Comparison of ENCODE assay signal across 8 cellular contexts in genomic region chr15:41774873-41775417, GRCh38. TPM values are rescaled to one million over a fixed set of nuclear protein-coding genes. Genes with fewer than 3 reads are reported as not detected.
DNase-seq lines count a peak whose midpoint lies in the region; ATAC-seq and TF ChIP-seq lines count a peak whose summit lies in the region.

No MANE protein-coding gene starts in this region.

- H3K4me1 ChIP-seq in ACC112 (ENCODE audit: control insufficient read depth, insufficient read depth, low read length, unreplicated experiment) (peaks cover 58% of the 10 kb centered on the region), iPS-20b (ENCODE audit: insufficient read depth, low read length) (peaks cover 31% of the 10 kb centered on the region)

- peaks cover 43% of the 10 kb centered on the region for H3K79me2 ChIP-seq in ACC112 (ENCODE audit: control insufficient read depth, insufficient read depth, low read length, unreplicated experiment)

- peak overlapping the region; percentile 89 for H3K27ac Mint-ChIP-seq in HFFc6
- H3K27ac Mint-ChIP-seq in activated naive CD8-positive, alpha-beta T cell, result peak overlapping the region; percentile 81
- peak overlapping the region; percentile 87 for H3K27ac Mint-ChIP-seq in stimulated activated naive CD8-positive, alpha-beta T cell treated with anti-CD3 and anti-CD28 coated beads, Interleukin-15, Interleukin-2, amounts not matched to agents 100 ng/mL and 50 ng/mL, for 24 hours

- no peak for TF ChIP-seq CTCF in HFFc6 (IDR thresholded peaks at IDR 0.05)

- peak overlapping the region; percentile 95 for H3K4me3 Mint-ChIP-seq in HFFc6
- peak overlapping the region; percentile 94 for H3K4me3 Mint-ChIP-seq in activated naive CD8-positive, alpha-beta T cell
- peak overlapping the region; percentile 90 for H3K4me3 Mint-ChIP-seq in stimulated activated naive CD8-positive, alpha-beta T cell treated with anti-CD3 and anti-CD28 coated beads, Interleukin-15, Interleukin-2, amounts not matched to agents 100 ng/mL and 50 ng/mL, for 24 hours

- peaks cover 68% of the 10 kb centered on the region for H3K4me1 Mint-ChIP-seq in HFFc6 (ENCODE audit: low read depth)
- H3K4me1 Mint-ChIP-seq in activated naive CD8-positive, alpha-beta T cell (ENCODE audit: low read depth), result peaks cover 63% of the 10 kb centered on the region
- H3K4me1 Mint-ChIP-seq in stimulated activated naive CD8-positive, alpha-beta T cell treated with anti-CD3 and anti-CD28 coated beads, Interleukin-15, Interleukin-2, amounts not matched to agents 100 ng/mL and 50 ng/mL, for 24 hours (ENCODE audit: low read depth), result peaks cover 64% of the 10 kb centered on the region

- H3K27me3 Mint-ChIP-seq in HFFc6 (ENCODE audit: insufficient read depth), result peaks cover 3% of the 10 kb centered on the region; the same call in 1 of the 2 replicates
- no peaks in the 10 kb centered on the region for H3K27me3 Mint-ChIP-seq in activated naive CD8-positive, alpha-beta T cell
- no peaks in the 10 kb centered on the region for H3K27me3 Mint-ChIP-seq in stimulated activated naive CD8-positive, alpha-beta T cell treated with anti-CD3 and anti-CD28 coated beads, Interleukin-15, Interleukin-2, amounts not matched to agents 100 ng/mL and 50 ng/mL, for 24 hours

- DNase-seq in HFFc6 (no peak), NCI-H1048 (lab: John Stamatoyannopoulos, UW) (no peak), NCI-H1417 treated with DMSO at 0.1 percent for 48 hours (lab: John Stamatoyannopoulos, UW) (no peak)

- H3K4me3 ChIP-seq in ACC112 (ENCODE audit: low read depth, low read length) (peak overlapping the region; percentile 92), iPS-20b (ENCODE audit: low read length) (peak overlapping the region; percentile 97)

- ATAC-seq in GM21737 (IDR thresholded peaks at IDR 0.05; ENCODE audit: unreplicated experiment), result no peak

- no peaks in the 10 kb centered on the region for H3K27me3 ChIP-seq in ACC112 (ENCODE audit: insufficient read depth, low read length)
- no peaks in the 10 kb centered on the region for H3K27me3 ChIP-seq in iPS-20b (ENCODE audit: insufficient read depth, low read length)

- no peak overlapping the region for H2AFZ ChIP-seq in ACC112 (ENCODE audit: low read length, unreplicated experiment)

- H3K9ac ChIP-seq in iPS-20b (ENCODE audit: low read depth, low read length), result peak overlapping the region; percentile 90; the same call in 1 of the 2 replicates

- H3K9me3 ChIP-seq in iPS-20b (ENCODE audit: insufficient read depth, low read depth, low read length), result no peaks in the 10 kb centered on the region

- H3K9me3 Mint-ChIP-seq in HFFc6, result no peaks in the 10 kb centered on the region
- H3K9me3 Mint-ChIP-seq in activated naive CD8-positive, alpha-beta T cell (ENCODE audit: low read depth), result no peaks in the 10 kb centered on the region
- no peaks in the 10 kb centered on the region for H3K9me3 Mint-ChIP-seq in stimulated activated naive CD8-positive, alpha-beta T cell treated with anti-CD3 and anti-CD28 coated beads, Interleukin-15, Interleukin-2, amounts not matched to agents 100 ng/mL and 50 ng/mL, for 24 hours

- H3K36me3 ChIP-seq in ACC112 (ENCODE audit: insufficient read depth, low read length), result no peaks in the 10 kb centered on the region
- H3K36me3 ChIP-seq in iPS-20b (ENCODE audit: insufficient read depth, low read depth, low read length), result peaks cover 4% of the 10 kb centered on the region; the same call in 1 of the 2 replicates

- H3K36me3 Mint-ChIP-seq in HFFc6 (ENCODE audit: low read depth), result 0 out of 2 replicates have a peak, but pooled peaks cover 5% of the 10 kb centered on the region
- peaks cover 1% of the 10 kb centered on the region for H3K36me3 Mint-ChIP-seq in activated naive CD8-positive, alpha-beta T cell
- peaks cover 9% of the 10 kb centered on the region for H3K36me3 Mint-ChIP-seq in stimulated activated naive CD8-positive, alpha-beta T cell treated with anti-CD3 and anti-CD28 coated beads, Interleukin-15, Interleukin-2, amounts not matched to agents 100 ng/mL and 50 ng/mL, for 24 hours (ENCODE audit: low read depth)

- H3K27ac ChIP-seq in ACC112 (ENCODE audit: low read depth, low read length) (peak overlapping the region; percentile 65), iPS-20b (ENCODE audit: low read length) (peak overlapping the region; percentile 26)

RNA-seq across cellular contexts. Expression of gene MAPKBP1, which starts 0.7 kb away (rescaled TPM):
- 10 to 100 TPM; 15.7 to 22.4 (median 18.1) TPM for total RNA-seq in HFFc6 (2021; fragmentation: NEBNext Ultra II Directional; extraction: Animal tissue kit (Norgen Biotek cat#: 25700))

RNA-seq across cellular contexts. Expression of gene JMJD7, which starts 52.9 kb away (rescaled TPM):
- 10 to 100 TPM in 1 of 6 experiments, 1 to 10 TPM in 5; 4.9 to 11.0 (median 8.2) TPM for total RNA-seq in HFFc6 (2021; fragmentation: NEBNext Ultra II Directional; extraction: Animal tissue kit (Norgen Biotek cat#: 25700))
